In genomic region chr16:12723681-12724080, GRCh38 we compare ENCODE assay signal across 22 cellular contexts.
"Had no signal": no experiment of that assay in that cellular context is flagged by ENCODE, and none has a peak within 500 bp of the region (broad histone marks: within the 10 kb centered on the region; RNA-seq: fewer than 3 reads in every experiment).

No MANE protein-coding gene starts in this region.

- H3K9me3 ChIP-seq: body of pancreas, neutrophil, SK-N-SH, transverse colon had no signal

- H3K4me1 Mint-ChIP-seq: activated naive CD8-positive, alpha-beta T cell treated with anti-CD3 and anti-CD28 coated beads, Interleukin-2, amount 50 U/mL, for 24 hours; immature natural killer cell had no signal

- ATAC-seq: activated naive CD8-positive, alpha-beta T cell treated with anti-CD3 and anti-CD28 coated beads, Interleukin-2, amount 50 U/mL, for 24 hours; activated T-cell treated with anti-CD3 and anti-CD28 coated beads, Interleukin-2, amount 50 U/mL, for 72 hours; body of pancreas; stimulated activated memory B cell treated with anti-CD40 and anti-IgM and Interleukin-4, amounts not matched to agents 10 μg/mL and 1 μg/mL and 100 μg/mL, for 72 hours had no signal

- H3K27ac ChIP-seq: body of pancreas, cardiac muscle cell, hepatocyte, neutrophil, parathyroid adenoma, skin epidermis, transverse colon had no signal

- H3K4me1 ChIP-seq: body of pancreas, parathyroid adenoma, transverse colon had no signal

- H3K4me3 ChIP-seq: body of pancreas, cardiac muscle cell, hepatocyte, skin epidermis, transverse colon had no signal

- H3K4me3 Mint-ChIP-seq: activated B cell treated with CpG ODN at 0.5 μM for 24 hours; activated naive CD8-positive, alpha-beta T cell treated with anti-CD3 and anti-CD28 coated beads, Interleukin-2, amount 50 U/mL, for 24 hours; activated T-cell treated with anti-CD3 and anti-CD28 coated beads, Interleukin-2, amount 50 U/mL, for 72 hours; immature natural killer cell; natural killer cell treated with Interleukin-12 subunit alpha and Interleukin-12 subunit beta and Interleukin-15 and Interleukin-18, amount 100 ng/mL, for 72 hours; stimulated activated memory B cell treated with anti-CD40 and anti-IgM and Interleukin-4, amounts not matched to agents 10 μg/mL and 1 μg/mL and 100 μg/mL, for 72 hours had no signal

- H3K27me3 ChIP-seq: body of pancreas, cardiac muscle cell, hepatocyte, neutrophil, transverse colon had no signal

- H3K9me3 Mint-ChIP-seq: activated B cell treated with CpG ODN at 0.5 μM for 24 hours; activated naive CD8-positive, alpha-beta T cell treated with anti-CD3 and anti-CD28 coated beads, Interleukin-2, amount 50 U/mL, for 24 hours; immature natural killer cell; natural killer cell treated with Interleukin-12 subunit alpha and Interleukin-12 subunit beta and Interleukin-15 and Interleukin-18, amount 100 ng/mL, for 72 hours had no signal

- H3K27me3 Mint-ChIP-seq: activated B cell treated with CpG ODN at 0.5 μM for 24 hours; activated naive CD8-positive, alpha-beta T cell treated with anti-CD3 and anti-CD28 coated beads, Interleukin-2, amount 50 U/mL, for 24 hours; natural killer cell treated with Interleukin-12 subunit alpha and Interleukin-12 subunit beta and Interleukin-15 and Interleukin-18, amount 100 ng/mL, for 72 hours; stimulated activated memory B cell treated with anti-CD40 and anti-IgM and Interleukin-4, amounts not matched to agents 10 μg/mL and 1 μg/mL and 100 μg/mL, for 72 hours had no signal

- DNase-seq: activated B cell treated with CpG ODN at 0.5 μM for 24 hours; activated CD4-positive, alpha-beta T cell treated with anti-CD3 and anti-CD28 coated beads for 4 hours; activated CD4-positive, alpha-beta T cell treated with anti-CD3 and anti-CD28 coated beads, Interleukin-2, amount 50 U/mL, for 48 hours; activated effector memory CD4-positive, alpha-beta T cell treated with Interleukin-2 at 50 U/mL for 16 hours; activated naive CD4-positive, alpha-beta T cell treated with anti-CD3 and anti-CD28 coated beads, Interleukin-2, amount 50 U/mL, for 16 hours; activated naive CD8-positive, alpha-beta T cell treated with anti-CD3 and anti-CD28 coated beads, Interleukin-2, amount 50 U/mL, for 24 hours; activated T-cell treated with anti-CD3 and anti-CD28 coated beads, Interleukin-2, amount 50 U/mL, for 72 hours; body of pancreas; effector CD8-positive, alpha-beta T cell; erythroblast; immature natural killer cell; left ventricle myocardium superior; midbrain; SK-N-SH; transverse colon had no signal

- H3K36me3 ChIP-seq: cardiac muscle cell, transverse colon had no signal

- H3K36me3 Mint-ChIP-seq: natural killer cell treated with Interleukin-12 subunit alpha and Interleukin-12 subunit beta and Interleukin-15 and Interleukin-18, amount 100 ng/mL, for 72 hours had no signal

- H3K27ac Mint-ChIP-seq: activated B cell treated with CpG ODN at 0.5 μM for 24 hours; activated naive CD8-positive, alpha-beta T cell treated with anti-CD3 and anti-CD28 coated beads, Interleukin-2, amount 50 U/mL, for 24 hours; activated T-cell treated with anti-CD3 and anti-CD28 coated beads, Interleukin-2, amount 50 U/mL, for 72 hours; natural killer cell treated with Interleukin-12 subunit alpha and Interleukin-12 subunit beta and Interleukin-15 and Interleukin-18, amount 100 ng/mL, for 72 hours; stimulated activated memory B cell treated with anti-CD40 and anti-IgM and Interleukin-4, amounts not matched to agents 10 μg/mL and 1 μg/mL and 100 μg/mL, for 72 hours had no signal
